Comparison of ENCODE assay signal across 8 cellular contexts in the genomic region with DNA sequence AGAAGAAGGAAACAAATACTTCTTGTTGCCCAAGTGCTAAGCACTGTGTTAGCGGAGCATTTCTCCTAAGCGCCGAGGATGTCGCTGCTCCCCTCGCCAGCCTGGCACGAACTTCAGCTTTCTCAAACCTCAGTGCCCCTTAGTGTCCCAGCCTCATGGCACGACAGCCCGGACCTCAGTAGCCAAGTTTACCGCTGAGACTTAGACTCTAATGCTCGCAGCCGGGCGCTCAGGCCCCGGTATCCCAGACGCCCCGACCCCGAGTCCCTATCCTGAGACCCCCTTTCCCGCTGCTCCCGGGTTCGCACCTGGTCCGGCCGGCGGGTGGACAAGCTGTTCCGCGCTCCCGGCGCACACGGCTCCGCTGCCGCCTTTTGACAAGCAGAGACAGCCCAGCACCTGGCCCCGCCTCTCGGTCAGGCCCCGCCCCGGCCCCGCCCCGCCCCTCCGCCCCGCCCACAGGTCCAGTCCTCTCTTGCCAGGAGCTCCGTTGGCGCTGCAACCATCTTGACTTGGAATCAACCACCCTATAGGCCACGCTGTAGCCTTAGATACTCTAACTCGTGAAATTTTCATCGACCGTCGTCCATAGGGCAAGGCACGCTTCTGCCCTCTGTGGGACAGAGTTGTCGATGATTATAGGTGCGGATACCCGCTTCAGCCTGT. TPM values are rescaled to one million over a fixed set of nuclear protein-coding genes. Genes with fewer than 3 reads are reported as not detected.
DNase-seq lines count a peak whose midpoint lies in the region; ATAC-seq and TF ChIP-seq lines count a peak whose summit lies in the region.

A gene (minus strand): TSS at position 348 of the 666 bp plus-strand sequence. CDS start 25,881 bp downstream, outside the sequence.

- no peak within 1 kb of the TSS for H2AFZ ChIP-seq in neuron (ENCODE audit: low read depth, low read length)

- H3K27me3 ChIP-seq in neuron (ENCODE audit: insufficient read depth, low read length) = peaks cover 76% of the 10 kb centered on the region
- H3K27me3 ChIP-seq in thoracic aorta (replicated peaks; ENCODE audit: insufficient read depth) = no peaks in the 10 kb centered on the region

- TF ChIP-seq CTCF in RWPE1 (conservative IDR thresholded peaks at IDR 0.05; ENCODE audit: low read depth) (peak; percentile 27; the same call in 1 of the 2 replicates), foreskin fibroblast (IDR thresholded peaks at IDR 0.05; ENCODE audit: low read depth, low read length) (peak; percentile 32), thoracic aorta (IDR thresholded peaks at IDR 0.05) (no peak)

- H3K9me3 ChIP-seq in neuron (ENCODE audit: low read length) (no peaks in the 10 kb centered on the region), thoracic aorta (no peaks in the 10 kb centered on the region)

- H3K4me3 ChIP-seq in foreskin fibroblast (ENCODE audit: low read depth in 1 of 2, low read length in 2 of 2) (peak within 1 kb of the TSS; percentile 84 to 96), neuron (ENCODE audit: low read length) (peak within 1 kb of the TSS; percentile 28), thoracic aorta (peak within 1 kb of the TSS; percentile 87)

- ATAC-seq in GM21717 (IDR thresholded peaks at IDR 0.05; ENCODE audit: unreplicated experiment) (peak; percentile 74), thoracic aorta (ENCODE audit: insufficient number of reproducible peaks, low FRiP score, low read depth) (peak; percentile 53)

- DNase-seq in DMS 273 treated with DMSO at 0.1 percent for 48 hours (lab: John Stamatoyannopoulos, UW) (peak; percentile 39), LHCN-M2 (ENCODE audit: low read depth) (peak; percentile 75), RWPE1 (ENCODE audit: low spot score) (peak; percentile 93), foreskin fibroblast (peak; percentile 64 to 85), thoracic aorta (ENCODE audit: low spot score) (no peak)
- DNase-seq in activated T-helper 9 cell treated with anti-CD3 and anti-CD28 coated beads, Interleukin-2, amount 50 U/mL, for 16 hours (ENCODE audit: low read depth) = peak; percentile 61

- H3K36me3 ChIP-seq in neuron (ENCODE audit: insufficient read depth, low read length) (no peaks in the 10 kb centered on the region), thoracic aorta (no peaks in the 10 kb centered on the region)

- CTCF ChIA-PET in RWPE1 (lab: Yijun Ruan, JAX) = interaction anchor here (0.7 to 1.2 kb wide), 7 partner anchors 9 to 60 kb away, joined by 3 to 7 read pairs (median 3); no protein-coding TSS in a partner anchor

- H3K4me1 ChIP-seq in neuron (ENCODE audit: insufficient read depth, low read length) = peaks cover 3% of the 10 kb centered on the region
- peaks cover 18 to 25% of the 10 kb centered on the region in 2 donors for H3K4me1 ChIP-seq in thoracic aorta (ENCODE audit: control insufficient read depth in 1 of 2, low read depth in 2 of 2)

- POLR2A ChIA-PET in RWPE1 (lab: Yijun Ruan, JAX; ENCODE audit: low non-redundant PET) = interaction anchor here (0.6 to 1.6 kb wide), 7 partner anchors 10 to 214 kb away, joined by 3 to 5 read pairs (median 4); a partner anchor contains a TSS

- H3K27ac ChIP-seq in RWPE1 (peak within 1 kb of the TSS; percentile 92), thoracic aorta (peak within 1 kb of the TSS; percentile 8 to 56)

RNA-seq across cellular contexts. Expression of the gene that starts here (rescaled TPM):
- total RNA-seq in LHCN-M2 (2014; rRNA removed) (5.8 and 5.9 TPM in 2 replicates), thoracic aorta (10 to 100 TPM in 1 of 2 donors, 1 to 10 TPM in 1; 6.8 to 10.3 TPM)
- 6.6 TPM for polyA plus RNA-seq in LHCN-M2 (2012)

Comparison
In these comparisons a context has a peak if more than half of its experiments do, and no peak if none do; other contexts are left out.
1. H3K4me3 ChIP-seq: peak in every context shown above with its lines; median percentile 90 in foreskin fibroblast; 87 in thoracic aorta; 28 in neuron.